16 cellular contexts compared by ENCODE assay signal in genomic region chr1:94332952-94333351, GRCh38.
DNase-seq lines count a peak whose midpoint lies in the region; ATAC-seq, FAIRE-seq and TF ChIP-seq lines count a peak whose summit lies in the region.
"Had no signal": no experiment of that assay in that cellular context is flagged by ENCODE, and none has a peak within 500 bp of the region (broad histone marks: within the 10 kb centered on the region; RNA-seq: fewer than 3 reads in every experiment).

No MANE protein-coding gene starts in this region.

- H3K4ac ChIP-seq in neuronal stem cell (ENCODE audit: low read length), result no peak overlapping the region

- H3K23ac ChIP-seq in neuronal stem cell (ENCODE audit: low read depth, low read length, poor library complexity), result no peak overlapping the region

- peak; percentile 55 for ATAC-seq in HG02642 (IDR thresholded peaks at IDR 0.05; ENCODE audit: poor library complexity, unreplicated experiment)
- ATAC-seq: naive thymus-derived CD8-positive, alpha-beta T cell had no signal

- H3K27me3 Mint-ChIP-seq in osteocyte (ENCODE audit: unreplicated experiment), result no peaks in the 10 kb centered on the region

- no peak for TF ChIP-seq CTCF in osteocyte (IDR thresholded peaks at IDR 0.05)

- H2BK120ac ChIP-seq in neuronal stem cell (ENCODE audit: low read depth, low read length), result no peak overlapping the region

- H3K4me3 Mint-ChIP-seq in osteocyte (ENCODE audit: unreplicated experiment), result no peak overlapping the region
- H3K4me3 Mint-ChIP-seq: naive thymus-derived CD8-positive, alpha-beta T cell had no signal

- H3K27ac ChIP-seq in neuronal stem cell (replicated peaks; ENCODE audit: low read length), result no peak overlapping the region
- H3K27ac ChIP-seq: 22Rv1 had no signal

- H3K4me2 ChIP-seq in neuronal stem cell (ENCODE audit: insufficient read depth, low read length, poor library complexity, severe bottlenecking), result no peak overlapping the region

- no peak overlapping the region for H2AFZ ChIP-seq in neuronal stem cell (ENCODE audit: low read length)

- no peak overlapping the region for H3K18ac ChIP-seq in neuronal stem cell (ENCODE audit: low read length)

- no CpG with 5 or more reads among the region's 4 CpGs for WGBS in neuronal stem cell (ENCODE audit: extremely low coverage in 2 of 2, insufficient read length in 2 of 2, insufficient replicate concordance in 1 of 2), 2 donors

- FAIRE-seq in RCC 7860 (lab: Jason Lieb, UNC), result peak; percentile 73
- FAIRE-seq: G401.6 had no signal

- H4K8ac ChIP-seq in neuronal stem cell (ENCODE audit: low read depth, low read length), result no peak overlapping the region

- H3K27ac Mint-ChIP-seq in osteocyte (ENCODE audit: unreplicated experiment), result peak overlapping the region; percentile 52
- H3K27ac Mint-ChIP-seq: naive thymus-derived CD8-positive, alpha-beta T cell had no signal

- H3K4me3 ChIP-seq in neuronal stem cell (ENCODE audit: low read length in 2 of 2), result peak overlapping the region in 1 of 2 donors; percentile 37

- H2BK12ac ChIP-seq in neuronal stem cell (ENCODE audit: low read length), result no peak overlapping the region

- H3K9ac ChIP-seq in neuronal stem cell (ENCODE audit: low read depth, low read length, poor library complexity), result no peak overlapping the region

- no peak overlapping the region for H2AK5ac ChIP-seq in neuronal stem cell (ENCODE audit: low read depth, low read length)

- H2BK15ac ChIP-seq in neuronal stem cell (ENCODE audit: low read length), result no peak overlapping the region

- no peak overlapping the region for H4K91ac ChIP-seq in neuronal stem cell (ENCODE audit: low read depth, low read length, poor library complexity)

- H3K79me1 ChIP-seq in neuronal stem cell (ENCODE audit: low read depth, low read length), result no peaks in the 10 kb centered on the region

- no peaks in the 10 kb centered on the region for H3K36me3 Mint-ChIP-seq in osteocyte (ENCODE audit: unreplicated experiment)
- H3K36me3 Mint-ChIP-seq: naive thymus-derived CD8-positive, alpha-beta T cell had no signal

- H2BK5ac ChIP-seq in neuronal stem cell (ENCODE audit: low read length), result no peak overlapping the region

- peaks cover 65% of the 10 kb centered on the region for H3K4me1 Mint-ChIP-seq in osteocyte (ENCODE audit: unreplicated experiment)

- H3K4me1 ChIP-seq in neuronal stem cell (ENCODE audit: control insufficient read depth in 2 of 2, insufficient read depth in 1 of 2, low read depth in 1 of 2, low read length in 2 of 2), result peaks cover 0 to 2% of the 10 kb centered on the region in 2 donors

- DNase-seq in NCI-H1092 treated with DMSO at 0.1 percent for 48 hours (lab: John Stamatoyannopoulos, UW), result peak; percentile 29
- no peak for DNase-seq in NCI-H1092 (lab: John Stamatoyannopoulos, UW)
- peak; percentile 75 for DNase-seq in RCC 7860 (ENCODE audit: low spot score)
- DNase-seq in osteocyte (ENCODE audit: extremely low spot score, unreplicated experiment), result no peak
- DNase-seq in cerebellum (ENCODE audit: low spot score), result no peak
- DNase-seq in iPS-NIHi7 (ENCODE audit: extremely low spot score), result no peak
- no peak for DNase-seq in neuronal stem cell (ENCODE audit: low spot score)
- DNase-seq: activated CD8-positive, alpha-beta memory T cell treated with anti-CD3 and anti-CD28 coated beads, Interleukin-2, amount 50 U/mL, for 48 hours; caudate nucleus; GOT3; naive thymus-derived CD8-positive, alpha-beta T cell; NCI-H526; T-helper 2 cell had no signal

- H3K27me3 ChIP-seq in neuronal stem cell (ENCODE audit: control insufficient read depth in 3 of 3, insufficient read depth in 3 of 3, low read depth in 1 of 3, low read length in 3 of 3), result peaks cover 0 to 6% (median 0%) of the 10 kb centered on the region in 3 experiments

- no peaks in the 10 kb centered on the region for H3K9me3 Mint-ChIP-seq in osteocyte (ENCODE audit: unreplicated experiment)
- H3K9me3 Mint-ChIP-seq: naive thymus-derived CD8-positive, alpha-beta T cell had no signal

- no peaks in the 10 kb centered on the region for H3K36me3 ChIP-seq in neuronal stem cell (replicated peaks in 1 of 2; ENCODE audit: control insufficient read depth in 2 of 2, insufficient read depth in 2 of 2, low read length in 2 of 2)

- no peaks in the 10 kb centered on the region for H3K9me3 ChIP-seq in neuronal stem cell (replicated peaks in 1 of 2; ENCODE audit: control insufficient read depth in 2 of 2, insufficient read depth in 1 of 2, low read depth in 1 of 2, low read length in 2 of 2)

- H3K14ac ChIP-seq in neuronal stem cell (ENCODE audit: low read length), result no peak overlapping the region

Comparison
In these comparisons a context has a peak if more than half of its experiments do, and no peak if none do; other contexts are left out.
1. DNase-seq: peak in NCI-H1092 treated with DMSO at 0.1 percent for 48 hours (single experiment) and RCC 7860 (single experiment); none in NCI-H1092 (single experiment), osteocyte (single experiment), cerebellum (single experiment), iPS-NIHi7 (single experiment) and neuronal stem cell (single experiment).